16 cellular contexts compared by ENCODE assay signal in the genomic region with DNA sequence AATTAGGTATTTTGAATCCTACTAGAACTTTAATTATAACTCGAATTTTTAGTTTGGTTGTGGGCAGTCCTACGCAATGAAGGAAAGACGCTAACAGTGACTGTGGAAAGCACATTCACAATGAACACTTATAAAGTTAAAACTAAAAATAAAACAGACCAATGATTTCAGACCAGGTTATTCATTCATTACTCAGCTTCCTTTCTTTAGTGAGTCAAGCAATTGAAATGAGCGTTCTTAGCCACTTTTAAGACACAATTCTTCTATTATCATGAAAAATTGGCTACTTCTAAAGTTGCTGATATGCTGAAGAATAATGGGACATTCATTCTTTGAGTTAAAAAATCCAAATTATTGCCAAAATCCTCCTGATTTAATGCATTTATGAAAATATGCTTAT.
DNase-seq lines count a peak whose midpoint lies in the region; TF ChIP-seq lines count a peak whose summit lies in the region.
"Had no signal": no experiment of that assay in that cellular context is flagged by ENCODE, and none has a peak within 500 bp of the region (broad histone marks: within the 10 kb centered on the region; RNA-seq: fewer than 3 reads in every experiment).

No MANE protein-coding gene starts in this region.

- no peaks in the 10 kb centered on the region for H3K36me3 ChIP-seq in esophagus muscularis mucosa
- H3K36me3 ChIP-seq: upper lobe of left lung had no signal

- H3K9me3 ChIP-seq in esophagus muscularis mucosa: no peaks in the 10 kb centered on the region
- H3K9me3 ChIP-seq: upper lobe of left lung had no signal

- TF ChIP-seq EP300 in esophagus muscularis mucosa (IDR thresholded peaks at IDR 0.05): no peak

- no peak for TF ChIP-seq POLR2A in esophagus muscularis mucosa (IDR thresholded peaks at IDR 0.05; ENCODE audit: low read depth)

- no peaks in the 10 kb centered on the region for H3K27me3 ChIP-seq in esophagus muscularis mucosa
- H3K27me3 ChIP-seq: upper lobe of left lung had no signal

- H3K4me1 ChIP-seq in esophagus muscularis mucosa: peaks cover 0 to 9% (median 7%) of the 10 kb centered on the region in 4 donors
- H3K4me1 ChIP-seq: upper lobe of left lung had no signal

- 66% methylated on average over 4 of the region's 4 CpGs for WGBS in esophagus muscularis mucosa

- DNase-seq in AG08395 (ENCODE audit: low spot score) (peak; percentile 56), NCI-H226 (peak; percentile 62), choroid plexus epithelial cell (ENCODE audit: low read depth) (peak; percentile 79), kidney glomerular epithelial cell (lab: John Stamatoyannopoulos, UW) (peak; percentile 88), esophagus muscularis mucosa (ENCODE audit: extremely low spot score) (no peak), T1000 (lab: John Stamatoyannopoulos, UW) (no peak), DMS79 (lab: John Stamatoyannopoulos, UW) (no peak)
- DNase-seq in activated effector memory CD4-positive, alpha-beta T cell treated with Interleukin-2 at 50 U/mL for 16 hours: no peak
- DNase-seq: activated CD4-positive, CD25-positive, alpha-beta regulatory T cell treated with anti-CD3 and anti-CD28 coated beads, Interleukin-2, amount 50 U/mL, for 72 hours; activated naive CD8-positive, alpha-beta T cell treated with anti-CD3 and anti-CD28 coated beads, Interleukin-2, amount 10 ng/mL, durations not matched to agents 7 days and 5 days; activated T-cell treated with anti-CD3 and anti-CD28 coated beads for 4 hours; DMS 273 treated with DMSO at 0.1 percent for 48 hours; hypothalamus; Karpas-422; occipital lobe; upper lobe of left lung had no signal

- TF ChIP-seq CTCF in choroid plexus epithelial cell (conservative IDR thresholded peaks at IDR 0.05; ENCODE audit: low read depth, low read length): no peak
- TF ChIP-seq CTCF in esophagus muscularis mucosa (IDR thresholded peaks at IDR 0.05): no peak

- H3K4me3 ChIP-seq in choroid plexus epithelial cell (ENCODE audit: low read depth, low read length) (no peak overlapping the region), esophagus muscularis mucosa (no peak overlapping the region)
- H3K4me3 ChIP-seq: upper lobe of left lung had no signal

- no peak overlapping the region for H3K27ac ChIP-seq in esophagus muscularis mucosa (replicated peaks in 1 of 4)
- H3K27ac ChIP-seq: upper lobe of left lung had no signal

- intact Hi-C loops in esophagus muscularis mucosa (cut with DNase I): loop anchor here (5.0 kb wide), 1 partner anchor 729 kb away; no protein-coding TSS in a partner anchor

Comparison
In these comparisons a context has a peak if more than half of its experiments do, and no peak if none do; other contexts are left out.
1. DNase-seq: peak in AG08395 (single experiment), NCI-H226 (single experiment), choroid plexus epithelial cell (single experiment) and kidney glomerular epithelial cell (single experiment); none in esophagus muscularis mucosa (single experiment), T1000 (single experiment), activated effector memory CD4-positive, alpha-beta T cell treated with Interleukin-2 at 50 U/mL for 16 hours (single experiment) and DMS79 (single experiment).